8 cellular contexts compared by ENCODE assay signal in genomic region chr4:83771113-83771705, GRCh38.
DNase-seq lines count a peak whose midpoint lies in the region; ATAC-seq and TF ChIP-seq lines count a peak whose summit lies in the region.

No MANE protein-coding gene starts in this region.

- peak; percentile 77 for DNase-seq in AG08396 (ENCODE audit: low spot score)
- peak; percentile 15 for DNase-seq in NCI-H1436 (lab: John Stamatoyannopoulos, UW)
- DNase-seq in islet precursor cell: peak; percentile 77
- no peak for DNase-seq in DMS79 treated with DMSO at 0.1 percent for 48 hours (lab: John Stamatoyannopoulos, UW)
- no peak for DNase-seq in NOMO-1 treated with DMSO at 0.1 percent for 48 hours (lab: John Stamatoyannopoulos, UW; ENCODE audit: unreplicated experiment)

- no peak overlapping the region for H3K27ac Mint-ChIP-seq in brain

- peaks cover 0 to 3% (median 0%) of the 10 kb centered on the region in 5 experiments for H3K9me3 Mint-ChIP-seq in brain

- ATAC-seq in GM19043 (IDR thresholded peaks at IDR 0.05; ENCODE audit: low read depth, unreplicated experiment): peak; percentile 55
- no peak for ATAC-seq in HG02623 (IDR thresholded peaks at IDR 0.05; ENCODE audit: unreplicated experiment)

- peaks cover 9% of the 10 kb centered on the region for H3K27me3 Mint-ChIP-seq in brain

- peak; percentile 77 to 80 for TF ChIP-seq CTCF in brain (conservative IDR thresholded peaks at IDR 0.05)

- no peaks in the 10 kb centered on the region for H3K4me1 Mint-ChIP-seq in brain

- H3K4me3 Mint-ChIP-seq in brain: no peak overlapping the region

- H3K36me3 Mint-ChIP-seq in brain: no peaks in the 10 kb centered on the region

Comparison
In these comparisons a context has a peak if more than half of its experiments do, and no peak if none do; other contexts are left out.
1. DNase-seq: peak in AG08396 (single experiment), NCI-H1436 (single experiment) and islet precursor cell (single experiment); none in DMS79 treated with DMSO at 0.1 percent for 48 hours (single experiment) and NOMO-1 treated with DMSO at 0.1 percent for 48 hours (single experiment).